ENCODE assay signal across 16 cellular contexts in the genomic region with DNA sequence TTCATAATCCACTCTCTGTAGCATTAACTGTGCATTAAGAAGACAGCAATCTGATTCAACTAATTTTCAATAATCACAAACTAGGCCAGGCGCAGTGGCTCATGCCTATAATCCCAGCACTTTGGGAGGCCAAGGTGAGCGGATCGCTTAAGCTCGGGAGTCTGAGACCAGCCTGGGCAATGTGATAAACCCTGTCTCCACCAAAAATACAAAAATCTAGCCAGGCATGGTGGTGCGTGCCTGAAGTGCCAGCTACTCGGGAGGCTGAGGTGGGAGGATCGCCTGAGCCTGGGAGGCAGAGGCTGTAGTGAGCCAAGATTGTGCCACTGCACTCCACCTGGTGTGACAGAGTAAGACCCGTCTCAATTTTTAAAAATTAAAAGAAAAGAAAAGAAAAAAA. TPM values are rescaled to one million over a fixed set of nuclear protein-coding genes. Genes with fewer than 3 reads are reported as not detected.
DNase-seq lines count a peak whose midpoint lies in the region; ATAC-seq and TF ChIP-seq lines count a peak whose summit lies in the region.
"Had no signal": no experiment of that assay in that cellular context is flagged by ENCODE, and none has a peak within 500 bp of the region (broad histone marks: within the 10 kb centered on the region; RNA-seq: fewer than 3 reads in every experiment).

No MANE protein-coding gene starts in this region.

- no peak for DNase-seq in stimulated activated naive CD8-positive, alpha-beta T cell treated with anti-CD3 and anti-CD28 coated beads, Interleukin-15, amount 100 ng/mL, for 72 hours
- no peak for DNase-seq in effector memory CD8-positive, alpha-beta T cell
- DNase-seq in cerebellum (ENCODE audit: low spot score) = no peak
- DNase-seq in activated CD4-positive, alpha-beta memory T cell treated with anti-CD3 and anti-CD28 coated beads for 36 hours = no peak
- DNase-seq in DMS153 (lab: John Stamatoyannopoulos, UW) = no peak
- DNase-seq in neuronal stem cell (ENCODE audit: low spot score) = no peak
- DNase-seq: DMS79, GOT3, KG1, NCI-H1105 treated with DMSO at 0.1 percent for 48 hours, NCI-H1694, NCI-H2081 treated with DMSO at 0.1 percent for 48 hours, SHP77 had no signal

- H3K4me3 ChIP-seq in neutrophil (ENCODE audit: low read depth in 1 of 2, low read length in 1 of 2) (no peak overlapping the region), neuronal stem cell (ENCODE audit: low read length in 2 of 2) (no peak overlapping the region)

- no peak overlapping the region for H2BK12ac ChIP-seq in neuronal stem cell (ENCODE audit: low read length)

- POLR2A ChIA-PET in activated CD4-positive, alpha-beta memory T cell treated with anti-CD3 and anti-CD28 coated beads for 36 hours (lab: Charles Lee) = no interaction called here

- peaks cover 13% of the 10 kb centered on the region for H3K36me3 Mint-ChIP-seq in stimulated activated naive CD8-positive, alpha-beta T cell treated with anti-CD3 and anti-CD28 coated beads, Interleukin-15, Interleukin-2, amounts not matched to agents 100 ng/mL and 50 ng/mL, for 24 hours (ENCODE audit: low read depth)
- H3K36me3 Mint-ChIP-seq in effector memory CD8-positive, alpha-beta T cell (ENCODE audit: insufficient read depth) = peaks cover 8% of the 10 kb centered on the region
- peaks cover 4% of the 10 kb centered on the region for H3K36me3 Mint-ChIP-seq in activated CD4-positive, alpha-beta memory T cell treated with anti-CD3 and anti-CD28 coated beads for 36 hours

- no peak overlapping the region for H4K8ac ChIP-seq in neuronal stem cell (ENCODE audit: low read depth, low read length)

- no peak overlapping the region for H3K4me2 ChIP-seq in neuronal stem cell (ENCODE audit: insufficient read depth, low read length, poor library complexity, severe bottlenecking)

- H3K4ac ChIP-seq in neuronal stem cell (ENCODE audit: low read length) = no peak overlapping the region

- H3K9me3 ChIP-seq in neutrophil = no peaks in the 10 kb centered on the region
- no peaks in the 10 kb centered on the region for H3K9me3 ChIP-seq in neuronal stem cell (replicated peaks in 1 of 2; ENCODE audit: control insufficient read depth in 2 of 2, insufficient read depth in 1 of 2, low read depth in 1 of 2, low read length in 2 of 2)

- TF ChIP-seq CTCF in neutrophil (IDR thresholded peaks at IDR 0.05) = no peak

- H3K4me1 ChIP-seq in neutrophil (ENCODE audit: control insufficient read depth in 1 of 2, insufficient read depth in 1 of 2, low read depth in 1 of 2, low read length in 1 of 2) = peaks cover 43 to 46% of the 10 kb centered on the region in 2 experiments
- peaks cover 10 to 17% of the 10 kb centered on the region in 2 donors for H3K4me1 ChIP-seq in neuronal stem cell (ENCODE audit: control insufficient read depth in 2 of 2, insufficient read depth in 1 of 2, low read depth in 1 of 2, low read length in 2 of 2)

- no CpG with 5 or more reads among the region's 8 CpGs for whole genome bisulfite sequencing in neuronal stem cell (ENCODE audit: extremely low coverage in 2 of 2, insufficient read length in 2 of 2, insufficient replicate concordance in 1 of 2), 2 donors

- H3K27me3 ChIP-seq in neutrophil = no peaks in the 10 kb centered on the region
- H3K27me3 ChIP-seq in neuronal stem cell (ENCODE audit: control insufficient read depth in 3 of 3, insufficient read depth in 3 of 3, low read depth in 1 of 3, low read length in 3 of 3) = peaks cover 0 to 18% (median 6%) of the 10 kb centered on the region in 3 experiments

- H2AFZ ChIP-seq in neuronal stem cell (ENCODE audit: low read length) = no peak overlapping the region

- H2BK15ac ChIP-seq in neuronal stem cell (ENCODE audit: low read length) = no peak overlapping the region

- H3K23ac ChIP-seq in neuronal stem cell (ENCODE audit: low read depth, low read length, poor library complexity) = no peak overlapping the region

- peaks cover 74% of the 10 kb centered on the region for H3K4me1 Mint-ChIP-seq in stimulated activated naive CD8-positive, alpha-beta T cell treated with anti-CD3 and anti-CD28 coated beads, Interleukin-15, Interleukin-2, amounts not matched to agents 100 ng/mL and 50 ng/mL, for 24 hours (ENCODE audit: low read depth)
- H3K4me1 Mint-ChIP-seq in stimulated activated naive CD8-positive, alpha-beta T cell treated with anti-CD3 and anti-CD28 coated beads, Interleukin-15, amount 100 ng/mL, for 72 hours = peaks cover 71% of the 10 kb centered on the region
- peaks cover 37 to 55% of the 10 kb centered on the region in 2 donors for H3K4me1 Mint-ChIP-seq in effector memory CD8-positive, alpha-beta T cell (ENCODE audit: low read depth in 2 of 2)
- H3K4me1 Mint-ChIP-seq in activated CD4-positive, alpha-beta memory T cell treated with anti-CD3 and anti-CD28 coated beads for 36 hours (ENCODE audit: low read depth) = peaks cover 68% of the 10 kb centered on the region

- H3K4me3 Mint-ChIP-seq in stimulated activated naive CD8-positive, alpha-beta T cell treated with anti-CD3 and anti-CD28 coated beads, Interleukin-15, Interleukin-2, amounts not matched to agents 100 ng/mL and 50 ng/mL, for 24 hours = no peak overlapping the region
- H3K4me3 Mint-ChIP-seq in stimulated activated naive CD8-positive, alpha-beta T cell treated with anti-CD3 and anti-CD28 coated beads, Interleukin-15, amount 100 ng/mL, for 72 hours = no peak overlapping the region
- H3K4me3 Mint-ChIP-seq in effector memory CD8-positive, alpha-beta T cell = no peak overlapping the region
- H3K4me3 Mint-ChIP-seq in activated CD4-positive, alpha-beta memory T cell treated with anti-CD3 and anti-CD28 coated beads for 36 hours = no peak overlapping the region

- H3K27me3 Mint-ChIP-seq in stimulated activated naive CD8-positive, alpha-beta T cell treated with anti-CD3 and anti-CD28 coated beads, Interleukin-15, Interleukin-2, amounts not matched to agents 100 ng/mL and 50 ng/mL, for 24 hours = no peaks in the 10 kb centered on the region
- H3K27me3 Mint-ChIP-seq in stimulated activated naive CD8-positive, alpha-beta T cell treated with anti-CD3 and anti-CD28 coated beads, Interleukin-15, amount 100 ng/mL, for 72 hours = peaks cover 11% of the 10 kb centered on the region
- H3K27me3 Mint-ChIP-seq in effector memory CD8-positive, alpha-beta T cell = no peaks in the 10 kb centered on the region
- H3K27me3 Mint-ChIP-seq in activated CD4-positive, alpha-beta memory T cell treated with anti-CD3 and anti-CD28 coated beads for 36 hours = no peaks in the 10 kb centered on the region

- intact Hi-C loops in activated CD4-positive, alpha-beta memory T cell treated with anti-CD3 and anti-CD28 coated beads for 36 hours (cut with micrococcal nuclease) = no loop called here

- H3K18ac ChIP-seq in neuronal stem cell (ENCODE audit: low read length) = no peak overlapping the region

- peak overlapping the region; percentile 38 for H3K27ac Mint-ChIP-seq in stimulated activated naive CD8-positive, alpha-beta T cell treated with anti-CD3 and anti-CD28 coated beads, Interleukin-15, Interleukin-2, amounts not matched to agents 100 ng/mL and 50 ng/mL, for 24 hours
- no peak overlapping the region for H3K27ac Mint-ChIP-seq in stimulated activated naive CD8-positive, alpha-beta T cell treated with anti-CD3 and anti-CD28 coated beads, Interleukin-15, amount 100 ng/mL, for 72 hours
- H3K27ac Mint-ChIP-seq in effector memory CD8-positive, alpha-beta T cell = peak overlapping the region; percentile 53 to 93
- no peak overlapping the region for H3K27ac Mint-ChIP-seq in activated CD4-positive, alpha-beta memory T cell treated with anti-CD3 and anti-CD28 coated beads for 36 hours

- H3K9ac ChIP-seq in neuronal stem cell (ENCODE audit: low read depth, low read length, poor library complexity) = no peak overlapping the region

- no peak overlapping the region for H2AK5ac ChIP-seq in neuronal stem cell (ENCODE audit: low read depth, low read length)

- no peak overlapping the region for H4K91ac ChIP-seq in neuronal stem cell (ENCODE audit: low read depth, low read length, poor library complexity)

- no peaks in the 10 kb centered on the region for H3K36me3 ChIP-seq in neutrophil
- H3K36me3 ChIP-seq in neuronal stem cell (replicated peaks in 1 of 2; ENCODE audit: control insufficient read depth in 2 of 2, insufficient read depth in 2 of 2, low read length in 2 of 2) = no peaks in the 10 kb centered on the region

- CTCF ChIA-PET in activated CD4-positive, alpha-beta memory T cell treated with anti-CD3 and anti-CD28 coated beads for 36 hours (lab: Charles Lee) = no interaction called here

- H2BK5ac ChIP-seq in neuronal stem cell (ENCODE audit: low read length) = no peak overlapping the region

- no peaks in the 10 kb centered on the region for H3K79me1 ChIP-seq in neuronal stem cell (ENCODE audit: low read depth, low read length)

- ATAC-seq in stimulated activated naive CD8-positive, alpha-beta T cell treated with anti-CD3 and anti-CD28 coated beads, Interleukin-15, amount 100 ng/mL, for 72 hours = no peak
- ATAC-seq in effector memory CD8-positive, alpha-beta T cell (replicated peaks) = no peak

- H3K27ac ChIP-seq in neutrophil = peak overlapping the region; percentile 9
- no peak overlapping the region for H3K27ac ChIP-seq in neuronal stem cell (replicated peaks; ENCODE audit: low read length)

- H3K14ac ChIP-seq in neuronal stem cell (ENCODE audit: low read length) = no peak overlapping the region

- no peak overlapping the region for H2BK120ac ChIP-seq in neuronal stem cell (ENCODE audit: low read depth, low read length)

- peaks cover 6% of the 10 kb centered on the region for H3K9me3 Mint-ChIP-seq in stimulated activated naive CD8-positive, alpha-beta T cell treated with anti-CD3 and anti-CD28 coated beads, Interleukin-15, Interleukin-2, amounts not matched to agents 100 ng/mL and 50 ng/mL, for 24 hours
- peaks cover 6 to 13% of the 10 kb centered on the region in 2 donors for H3K9me3 Mint-ChIP-seq in stimulated activated naive CD8-positive, alpha-beta T cell treated with anti-CD3 and anti-CD28 coated beads, Interleukin-15, amount 100 ng/mL, for 72 hours
- H3K9me3 Mint-ChIP-seq in effector memory CD8-positive, alpha-beta T cell = peaks cover 0 to 1% of the 10 kb centered on the region in 2 donors
- peaks cover 12% of the 10 kb centered on the region for H3K9me3 Mint-ChIP-seq in activated CD4-positive, alpha-beta memory T cell treated with anti-CD3 and anti-CD28 coated beads for 36 hours

RNA-seq across cellular contexts. Expression of a gene that starts 29.5 kb away (rescaled TPM):
- total RNA-seq in cerebellum = 4.2 TPM
- total RNA-seq in activated CD4-positive, alpha-beta memory T cell treated with anti-CD3 and anti-CD28 coated beads for 36 hours = 10 to 100 TPM; 69.9 to 72.6 TPM
- 0.96 TPM for polyA plus RNA-seq in neuronal stem cell (2013, experiment 1 of 2)
- 1.1 TPM for polyA plus RNA-seq in neuronal stem cell (2013, experiment 2 of 2)
- total RNA-seq: A172 had no signal

RNA-seq across cellular contexts. Expression of a gene that starts 32.0 kb away (rescaled TPM):
- 2.9 TPM for total RNA-seq in cerebellum
- 100 to 1,000 TPM; 164 to 169 TPM for total RNA-seq in activated CD4-positive, alpha-beta memory T cell treated with anti-CD3 and anti-CD28 coated beads for 36 hours
- polyA plus RNA-seq in neuronal stem cell (2013, experiment 1 of 2) = 13.3 TPM
- 14.7 TPM for polyA plus RNA-seq in neuronal stem cell (2013, experiment 2 of 2)

Comparison
In these comparisons a context has a peak if more than half of its experiments do, and no peak if none do; other contexts are left out.
1. H3K27ac Mint-ChIP-seq: peak in stimulated activated naive CD8-positive, alpha-beta T cell treated with anti-CD3 and anti-CD28 coated beads, Interleukin-15, Interleukin-2, amounts not matched to agents 100 ng/mL and 50 ng/mL, for 24 hours (single experiment) and effector memory CD8-positive, alpha-beta T cell (2 of 2); none in stimulated activated naive CD8-positive, alpha-beta T cell treated with anti-CD3 and anti-CD28 coated beads, Interleukin-15, amount 100 ng/mL, for 72 hours (0 of 2) and activated CD4-positive, alpha-beta memory T cell treated with anti-CD3 and anti-CD28 coated beads for 36 hours (single experiment).
2. RNA of a gene that starts 29.5 kb away (total RNA-seq): 69.9 to 72.6 TPM in activated CD4-positive, alpha-beta memory T cell treated with anti-CD3 and anti-CD28 coated beads for 36 hours; 4.2 TPM in cerebellum (single experiment); every median in the first group is over 10 times any median in the second.
3. RNA of a gene that starts 32.0 kb away (total RNA-seq): 164 to 169 TPM in activated CD4-positive, alpha-beta memory T cell treated with anti-CD3 and anti-CD28 coated beads for 36 hours; 2.9 TPM in cerebellum (single experiment); every median in the first group is over 10 times any median in the second.